In the genomic region with DNA sequence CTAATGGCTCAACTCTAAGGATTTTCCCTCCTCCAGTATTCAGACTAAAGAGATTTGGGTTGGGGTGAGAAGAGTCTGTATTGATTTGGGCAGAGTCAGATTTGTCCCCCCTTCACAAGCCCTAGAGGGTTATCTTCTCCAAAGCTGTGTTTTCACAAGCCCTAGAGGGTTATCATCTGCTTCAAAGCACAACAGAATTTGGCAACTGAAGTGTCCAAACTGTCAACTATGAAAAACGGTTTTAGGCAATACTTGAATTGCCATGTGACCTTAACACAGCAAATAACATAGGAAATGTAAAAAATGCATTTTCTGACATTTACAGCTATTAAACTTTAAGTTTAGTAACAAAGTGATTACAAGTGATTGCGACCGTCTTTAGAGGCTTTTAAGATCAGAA, we compare ENCODE assay signal across 1 cellular context.
A peak's percentile ranks its signal among the peaks of the same experiment; 100 is the strongest.
TF ChIP-seq lines count a peak whose summit lies in the region.

No MANE protein-coding gene starts in this region.

TF ChIP-seq in K562, 482 proteins besides CTCF, POLR2A, EP300 and RAD21 (continued from another document and continues in another):
- TF ChIP-seq, protein P1, sequence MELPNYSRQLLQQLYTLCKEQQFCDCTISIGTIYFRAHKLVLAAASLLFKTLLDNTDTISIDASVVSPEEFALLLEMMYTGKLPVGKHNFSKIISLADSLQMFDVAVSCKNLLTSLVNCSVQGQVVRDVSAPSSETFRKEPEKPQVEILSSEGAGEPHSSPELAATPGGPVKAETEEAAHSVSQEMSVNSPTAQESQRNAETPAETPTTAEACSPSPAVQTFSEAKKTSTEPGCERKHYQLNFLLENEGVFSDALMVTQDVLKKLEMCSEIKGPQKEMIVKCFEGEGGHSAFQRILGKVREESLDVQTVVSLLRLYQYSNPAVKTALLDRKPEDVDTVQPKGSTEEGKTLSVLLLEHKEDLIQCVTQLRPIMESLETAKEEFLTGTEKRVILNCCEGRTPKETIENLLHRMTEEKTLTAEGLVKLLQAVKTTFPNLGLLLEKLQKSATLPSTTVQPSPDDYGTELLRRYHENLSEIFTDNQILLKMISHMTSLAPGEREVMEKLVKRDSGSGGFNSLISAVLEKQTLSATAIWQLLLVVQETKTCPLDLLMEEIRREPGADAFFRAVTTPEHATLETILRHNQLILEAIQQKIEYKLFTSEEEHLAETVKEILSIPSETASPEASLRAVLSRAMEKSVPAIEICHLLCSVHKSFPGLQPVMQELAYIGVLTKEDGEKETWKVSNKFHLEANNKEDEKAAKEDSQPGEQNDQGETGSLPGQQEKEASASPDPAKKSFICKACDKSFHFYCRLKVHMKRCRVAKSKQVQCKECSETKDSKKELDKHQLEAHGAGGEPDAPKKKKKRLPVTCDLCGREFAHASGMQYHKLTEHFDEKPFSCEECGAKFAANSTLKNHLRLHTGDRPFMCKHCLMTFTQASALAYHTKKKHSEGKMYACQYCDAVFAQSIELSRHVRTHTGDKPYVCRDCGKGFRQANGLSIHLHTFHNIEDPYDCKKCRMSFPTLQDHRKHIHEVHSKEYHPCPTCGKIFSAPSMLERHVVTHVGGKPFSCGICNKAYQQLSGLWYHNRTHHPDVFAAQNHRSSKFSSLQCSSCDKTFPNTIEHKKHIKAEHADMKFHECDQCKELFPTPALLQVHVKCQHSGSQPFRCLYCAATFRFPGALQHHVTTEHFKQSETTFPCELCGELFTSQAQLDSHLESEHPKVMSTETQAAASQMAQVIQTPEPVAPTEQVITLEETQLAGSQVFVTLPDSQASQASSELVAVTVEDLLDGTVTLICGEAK (IDR thresholded peaks at IDR 0.05), result no peak
- TF ChIP-seq, protein P1 (CRISPR knock-in tag; IDR thresholded peaks at IDR 0.05), result no peak
- TF ChIP-seq, protein P2, sequence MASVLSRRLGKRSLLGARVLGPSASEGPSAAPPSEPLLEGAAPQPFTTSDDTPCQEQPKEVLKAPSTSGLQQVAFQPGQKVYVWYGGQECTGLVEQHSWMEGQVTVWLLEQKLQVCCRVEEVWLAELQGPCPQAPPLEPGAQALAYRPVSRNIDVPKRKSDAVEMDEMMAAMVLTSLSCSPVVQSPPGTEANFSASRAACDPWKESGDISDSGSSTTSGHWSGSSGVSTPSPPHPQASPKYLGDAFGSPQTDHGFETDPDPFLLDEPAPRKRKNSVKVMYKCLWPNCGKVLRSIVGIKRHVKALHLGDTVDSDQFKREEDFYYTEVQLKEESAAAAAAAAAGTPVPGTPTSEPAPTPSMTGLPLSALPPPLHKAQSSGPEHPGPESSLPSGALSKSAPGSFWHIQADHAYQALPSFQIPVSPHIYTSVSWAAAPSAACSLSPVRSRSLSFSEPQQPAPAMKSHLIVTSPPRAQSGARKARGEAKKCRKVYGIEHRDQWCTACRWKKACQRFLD (CRISPR knock-in tag; IDR thresholded peaks at IDR 0.05), result no peak
- TF ChIP-seq ESRRB (CRISPR knock-in tag; IDR thresholded peaks at IDR 0.05; ENCODE audit: borderline replicate concordance) (no peak), BHLHE40 (IDR thresholded peaks at IDR 0.05; ENCODE audit: low read length) (peak; percentile 30; the same call in 1 of the 2 replicates), ZNF707 (CRISPR knock-in tag; conservative IDR thresholded peaks at IDR 0.05) (no peak), RFX1 (IDR thresholded peaks at IDR 0.05) (no peak), FIP1L1 (IDR thresholded peaks at IDR 0.05; ENCODE audit: low read depth, low read length, poor library complexity, severe bottlenecking) (no peak), HNRNPLL (IDR thresholded peaks at IDR 0.05; ENCODE audit: low read depth, low read length, poor library complexity, severe bottlenecking) (no peak), SMARCC2 (IDR thresholded peaks at IDR 0.05; ENCODE audit: low read depth) (no peak), ARID2 (IDR thresholded peaks at IDR 0.05) (no peak), NR3C1 (CRISPR knock-in tag; IDR thresholded peaks at IDR 0.05) (no peak), RBM34 (IDR thresholded peaks at IDR 0.05; ENCODE audit: borderline replicate concordance, insufficient read depth, low read length) (no peak), FOXK2 (conservative IDR thresholded peaks at IDR 0.05 in 1 of 2, IDR thresholded peaks at IDR 0.05 in 1 of 2; ENCODE audit: low read depth in 2 of 2) (no peak)
- TF ChIP-seq, protein P3, sequence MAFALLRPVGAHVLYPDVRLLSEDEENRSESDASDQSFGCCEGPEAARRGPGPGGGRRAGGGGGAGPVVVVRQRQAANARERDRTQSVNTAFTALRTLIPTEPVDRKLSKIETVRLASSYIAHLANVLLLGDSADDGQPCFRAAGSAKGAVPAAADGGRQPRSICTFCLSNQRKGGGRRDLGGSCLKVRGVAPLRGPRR (CRISPR knock-in tag; IDR thresholded peaks at IDR 0.05), result no peak
- TF ChIP-seq, protein P4, sequence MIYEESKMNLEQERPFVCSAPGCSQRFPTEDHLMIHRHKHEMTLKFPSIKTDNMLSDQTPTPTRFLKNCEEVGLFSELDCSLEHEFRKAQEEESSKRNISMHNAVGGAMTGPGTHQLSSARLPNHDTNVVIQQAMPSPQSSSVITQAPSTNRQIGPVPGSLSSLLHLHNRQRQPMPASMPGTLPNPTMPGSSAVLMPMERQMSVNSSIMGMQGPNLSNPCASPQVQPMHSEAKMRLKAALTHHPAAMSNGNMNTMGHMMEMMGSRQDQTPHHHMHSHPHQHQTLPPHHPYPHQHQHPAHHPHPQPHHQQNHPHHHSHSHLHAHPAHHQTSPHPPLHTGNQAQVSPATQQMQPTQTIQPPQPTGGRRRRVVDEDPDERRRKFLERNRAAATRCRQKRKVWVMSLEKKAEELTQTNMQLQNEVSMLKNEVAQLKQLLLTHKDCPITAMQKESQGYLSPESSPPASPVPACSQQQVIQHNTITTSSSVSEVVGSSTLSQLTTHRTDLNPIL (CRISPR knock-in tag; IDR thresholded peaks at IDR 0.05), result no peak
- TF ChIP-seq, protein P5, sequence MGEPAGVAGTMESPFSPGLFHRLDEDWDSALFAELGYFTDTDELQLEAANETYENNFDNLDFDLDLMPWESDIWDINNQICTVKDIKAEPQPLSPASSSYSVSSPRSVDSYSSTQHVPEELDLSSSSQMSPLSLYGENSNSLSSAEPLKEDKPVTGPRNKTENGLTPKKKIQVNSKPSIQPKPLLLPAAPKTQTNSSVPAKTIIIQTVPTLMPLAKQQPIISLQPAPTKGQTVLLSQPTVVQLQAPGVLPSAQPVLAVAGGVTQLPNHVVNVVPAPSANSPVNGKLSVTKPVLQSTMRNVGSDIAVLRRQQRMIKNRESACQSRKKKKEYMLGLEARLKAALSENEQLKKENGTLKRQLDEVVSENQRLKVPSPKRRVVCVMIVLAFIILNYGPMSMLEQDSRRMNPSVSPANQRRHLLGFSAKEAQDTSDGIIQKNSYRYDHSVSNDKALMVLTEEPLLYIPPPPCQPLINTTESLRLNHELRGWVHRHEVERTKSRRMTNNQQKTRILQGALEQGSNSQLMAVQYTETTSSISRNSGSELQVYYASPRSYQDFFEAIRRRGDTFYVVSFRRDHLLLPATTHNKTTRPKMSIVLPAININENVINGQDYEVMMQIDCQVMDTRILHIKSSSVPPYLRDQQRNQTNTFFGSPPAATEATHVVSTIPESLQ (CRISPR knock-in tag; IDR thresholded peaks at IDR 0.05), result no peak
- TF ChIP-seq, protein P6, sequence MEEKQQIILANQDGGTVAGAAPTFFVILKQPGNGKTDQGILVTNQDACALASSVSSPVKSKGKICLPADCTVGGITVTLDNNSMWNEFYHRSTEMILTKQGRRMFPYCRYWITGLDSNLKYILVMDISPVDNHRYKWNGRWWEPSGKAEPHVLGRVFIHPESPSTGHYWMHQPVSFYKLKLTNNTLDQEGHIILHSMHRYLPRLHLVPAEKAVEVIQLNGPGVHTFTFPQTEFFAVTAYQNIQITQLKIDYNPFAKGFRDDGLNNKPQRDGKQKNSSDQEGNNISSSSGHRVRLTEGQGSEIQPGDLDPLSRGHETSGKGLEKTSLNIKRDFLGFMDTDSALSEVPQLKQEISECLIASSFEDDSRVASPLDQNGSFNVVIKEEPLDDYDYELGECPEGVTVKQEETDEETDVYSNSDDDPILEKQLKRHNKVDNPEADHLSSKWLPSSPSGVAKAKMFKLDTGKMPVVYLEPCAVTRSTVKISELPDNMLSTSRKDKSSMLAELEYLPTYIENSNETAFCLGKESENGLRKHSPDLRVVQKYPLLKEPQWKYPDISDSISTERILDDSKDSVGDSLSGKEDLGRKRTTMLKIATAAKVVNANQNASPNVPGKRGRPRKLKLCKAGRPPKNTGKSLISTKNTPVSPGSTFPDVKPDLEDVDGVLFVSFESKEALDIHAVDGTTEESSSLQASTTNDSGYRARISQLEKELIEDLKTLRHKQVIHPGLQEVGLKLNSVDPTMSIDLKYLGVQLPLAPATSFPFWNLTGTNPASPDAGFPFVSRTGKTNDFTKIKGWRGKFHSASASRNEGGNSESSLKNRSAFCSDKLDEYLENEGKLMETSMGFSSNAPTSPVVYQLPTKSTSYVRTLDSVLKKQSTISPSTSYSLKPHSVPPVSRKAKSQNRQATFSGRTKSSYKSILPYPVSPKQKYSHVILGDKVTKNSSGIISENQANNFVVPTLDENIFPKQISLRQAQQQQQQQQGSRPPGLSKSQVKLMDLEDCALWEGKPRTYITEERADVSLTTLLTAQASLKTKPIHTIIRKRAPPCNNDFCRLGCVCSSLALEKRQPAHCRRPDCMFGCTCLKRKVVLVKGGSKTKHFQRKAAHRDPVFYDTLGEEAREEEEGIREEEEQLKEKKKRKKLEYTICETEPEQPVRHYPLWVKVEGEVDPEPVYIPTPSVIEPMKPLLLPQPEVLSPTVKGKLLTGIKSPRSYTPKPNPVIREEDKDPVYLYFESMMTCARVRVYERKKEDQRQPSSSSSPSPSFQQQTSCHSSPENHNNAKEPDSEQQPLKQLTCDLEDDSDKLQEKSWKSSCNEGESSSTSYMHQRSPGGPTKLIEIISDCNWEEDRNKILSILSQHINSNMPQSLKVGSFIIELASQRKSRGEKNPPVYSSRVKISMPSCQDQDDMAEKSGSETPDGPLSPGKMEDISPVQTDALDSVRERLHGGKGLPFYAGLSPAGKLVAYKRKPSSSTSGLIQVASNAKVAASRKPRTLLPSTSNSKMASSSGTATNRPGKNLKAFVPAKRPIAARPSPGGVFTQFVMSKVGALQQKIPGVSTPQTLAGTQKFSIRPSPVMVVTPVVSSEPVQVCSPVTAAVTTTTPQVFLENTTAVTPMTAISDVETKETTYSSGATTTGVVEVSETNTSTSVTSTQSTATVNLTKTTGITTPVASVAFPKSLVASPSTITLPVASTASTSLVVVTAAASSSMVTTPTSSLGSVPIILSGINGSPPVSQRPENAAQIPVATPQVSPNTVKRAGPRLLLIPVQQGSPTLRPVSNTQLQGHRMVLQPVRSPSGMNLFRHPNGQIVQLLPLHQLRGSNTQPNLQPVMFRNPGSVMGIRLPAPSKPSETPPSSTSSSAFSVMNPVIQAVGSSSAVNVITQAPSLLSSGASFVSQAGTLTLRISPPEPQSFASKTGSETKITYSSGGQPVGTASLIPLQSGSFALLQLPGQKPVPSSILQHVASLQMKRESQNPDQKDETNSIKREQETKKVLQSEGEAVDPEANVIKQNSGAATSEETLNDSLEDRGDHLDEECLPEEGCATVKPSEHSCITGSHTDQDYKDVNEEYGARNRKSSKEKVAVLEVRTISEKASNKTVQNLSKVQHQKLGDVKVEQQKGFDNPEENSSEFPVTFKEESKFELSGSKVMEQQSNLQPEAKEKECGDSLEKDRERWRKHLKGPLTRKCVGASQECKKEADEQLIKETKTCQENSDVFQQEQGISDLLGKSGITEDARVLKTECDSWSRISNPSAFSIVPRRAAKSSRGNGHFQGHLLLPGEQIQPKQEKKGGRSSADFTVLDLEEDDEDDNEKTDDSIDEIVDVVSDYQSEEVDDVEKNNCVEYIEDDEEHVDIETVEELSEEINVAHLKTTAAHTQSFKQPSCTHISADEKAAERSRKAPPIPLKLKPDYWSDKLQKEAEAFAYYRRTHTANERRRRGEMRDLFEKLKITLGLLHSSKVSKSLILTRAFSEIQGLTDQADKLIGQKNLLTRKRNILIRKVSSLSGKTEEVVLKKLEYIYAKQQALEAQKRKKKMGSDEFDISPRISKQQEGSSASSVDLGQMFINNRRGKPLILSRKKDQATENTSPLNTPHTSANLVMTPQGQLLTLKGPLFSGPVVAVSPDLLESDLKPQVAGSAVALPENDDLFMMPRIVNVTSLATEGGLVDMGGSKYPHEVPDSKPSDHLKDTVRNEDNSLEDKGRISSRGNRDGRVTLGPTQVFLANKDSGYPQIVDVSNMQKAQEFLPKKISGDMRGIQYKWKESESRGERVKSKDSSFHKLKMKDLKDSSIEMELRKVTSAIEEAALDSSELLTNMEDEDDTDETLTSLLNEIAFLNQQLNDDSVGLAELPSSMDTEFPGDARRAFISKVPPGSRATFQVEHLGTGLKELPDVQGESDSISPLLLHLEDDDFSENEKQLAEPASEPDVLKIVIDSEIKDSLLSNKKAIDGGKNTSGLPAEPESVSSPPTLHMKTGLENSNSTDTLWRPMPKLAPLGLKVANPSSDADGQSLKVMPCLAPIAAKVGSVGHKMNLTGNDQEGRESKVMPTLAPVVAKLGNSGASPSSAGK (IDR thresholded peaks at IDR 0.05), result no peak
- TF ChIP-seq, protein P7, sequence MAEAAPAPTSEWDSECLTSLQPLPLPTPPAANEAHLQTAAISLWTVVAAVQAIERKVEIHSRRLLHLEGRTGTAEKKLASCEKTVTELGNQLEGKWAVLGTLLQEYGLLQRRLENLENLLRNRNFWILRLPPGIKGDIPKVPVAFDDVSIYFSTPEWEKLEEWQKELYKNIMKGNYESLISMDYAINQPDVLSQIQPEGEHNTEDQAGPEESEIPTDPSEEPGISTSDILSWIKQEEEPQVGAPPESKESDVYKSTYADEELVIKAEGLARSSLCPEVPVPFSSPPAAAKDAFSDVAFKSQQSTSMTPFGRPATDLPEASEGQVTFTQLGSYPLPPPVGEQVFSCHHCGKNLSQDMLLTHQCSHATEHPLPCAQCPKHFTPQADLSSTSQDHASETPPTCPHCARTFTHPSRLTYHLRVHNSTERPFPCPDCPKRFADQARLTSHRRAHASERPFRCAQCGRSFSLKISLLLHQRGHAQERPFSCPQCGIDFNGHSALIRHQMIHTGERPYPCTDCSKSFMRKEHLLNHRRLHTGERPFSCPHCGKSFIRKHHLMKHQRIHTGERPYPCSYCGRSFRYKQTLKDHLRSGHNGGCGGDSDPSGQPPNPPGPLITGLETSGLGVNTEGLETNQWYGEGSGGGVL (CRISPR knock-in tag; IDR thresholded peaks at IDR 0.05), result no peak
